In the genomic region with DNA sequence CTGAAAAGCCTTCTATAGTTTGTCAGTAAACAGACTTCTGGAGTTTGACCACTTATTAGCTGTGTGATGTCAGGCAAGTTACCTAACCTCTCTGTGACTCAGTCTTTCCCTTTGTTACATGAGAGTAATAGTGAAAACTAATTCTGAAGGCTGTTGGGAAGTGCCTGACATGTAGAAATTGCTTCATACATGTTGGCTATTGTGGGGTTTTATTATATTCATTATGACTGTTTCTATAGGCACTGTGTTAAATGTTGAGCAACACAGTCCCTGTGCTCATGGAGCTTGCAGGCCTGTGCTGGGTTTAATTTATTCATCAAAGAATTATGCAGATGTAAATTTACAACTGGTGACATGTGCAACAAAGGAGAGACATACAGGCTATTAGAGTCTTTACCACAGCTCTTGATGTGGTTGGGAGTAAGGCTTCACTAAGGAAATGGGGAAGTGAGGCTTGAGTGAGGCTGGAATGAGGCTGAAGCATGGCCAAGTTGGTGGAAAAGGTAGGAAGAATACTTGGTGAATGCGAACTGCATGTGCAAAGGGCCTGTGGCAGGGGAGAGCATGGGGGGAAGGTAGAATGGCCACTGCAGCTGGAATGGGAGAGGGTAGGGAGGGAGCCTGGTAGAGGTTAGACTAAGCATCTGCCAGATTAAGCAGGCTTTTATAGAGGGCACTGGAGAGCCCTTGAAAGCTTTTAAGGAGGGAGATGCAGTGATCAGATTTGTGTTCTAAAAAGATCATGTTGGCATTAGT, we compare ENCODE assay signal across 14 cellular contexts.
A peak's percentile ranks its signal among the peaks of the same experiment; 100 is the strongest.
DNase-seq lines count a peak whose midpoint lies in the region; ATAC-seq lines count a peak whose summit lies in the region.
"Had no signal": no experiment of that assay in that cellular context is flagged by ENCODE, and none has a peak within 500 bp of the region (broad histone marks: within the 10 kb centered on the region; RNA-seq: fewer than 3 reads in every experiment).

No MANE protein-coding gene starts in this region.

- no peak overlapping the region for H3K27ac ChIP-seq in trophoblast cell (ENCODE audit: low read depth, low read length)
- H3K27ac ChIP-seq: heart right ventricle, parathyroid adenoma, RWPE1 had no signal

- no peak overlapping the region for H4K8ac ChIP-seq in trophoblast cell (ENCODE audit: low read depth, low read length)

- H2AFZ ChIP-seq in trophoblast cell (ENCODE audit: insufficient read depth, low read length, poor library complexity) = no peak overlapping the region
- H2AFZ ChIP-seq: parathyroid adenoma had no signal

- POLR2A ChIA-PET in activated CD4-positive, alpha-beta T cell treated with anti-CD3 and anti-CD28 coated beads for 36 hours (lab: Charles Lee) = interaction anchor here (1.0 kb wide), 2 partner anchors 9 to 10 kb away, joined by 3 to 4 read pairs; no protein-coding TSS in a partner anchor
- POLR2A ChIA-PET in activated CD4-positive, alpha-beta T cell treated with anti-CD3 and anti-CD28 coated beads, Interleukin-2, amount 10 ng/mL, durations not matched to agents 7 days and 5 days (lab: Charles Lee) = no interaction called here

- H3K4me1 ChIP-seq in trophoblast cell (ENCODE audit: control insufficient read depth in 1 of 2, insufficient read depth in 2 of 2, low read length in 2 of 2) = peaks cover 0 to 2% of the 10 kb centered on the region in 2 experiments

- no peak overlapping the region for H2BK120ac ChIP-seq in trophoblast cell (ENCODE audit: insufficient read depth, low read length, poor library complexity)

- intact Hi-C loops in activated CD4-positive, alpha-beta T cell treated with anti-CD3 and anti-CD28 coated beads for 36 hours (cut with DNase I, micrococcal nuclease) = loop anchor here (1.0 to 10.0 kb wide), 4 partner anchors 8 to 1365 kb away; partner anchors contain the start of gene CRY1 (in 1 of the 2)

- ATAC-seq in activated CD4-positive, alpha-beta T cell treated with anti-CD3 and anti-CD28 coated beads for 36 hours = peak; percentile 71

- no peaks in the 10 kb centered on the region for H3K36me3 ChIP-seq in trophoblast cell (ENCODE audit: control insufficient read depth in 1 of 2, insufficient read depth in 2 of 2, low read length in 2 of 2)
- H3K36me3 ChIP-seq: heart right ventricle had no signal

- no peak overlapping the region for H2BK12ac ChIP-seq in trophoblast cell (ENCODE audit: low read length)

- peaks cover 3% of the 10 kb centered on the region for H3K9me3 Mint-ChIP-seq in activated CD4-positive, alpha-beta T cell treated with anti-CD3 and anti-CD28 coated beads for 36 hours (ENCODE audit: low read depth)
- peaks cover 5% of the 10 kb centered on the region for H3K9me3 Mint-ChIP-seq in activated CD4-positive, alpha-beta T cell treated with anti-CD3 and anti-CD28 coated beads, Interleukin-2, amount 10 ng/mL, durations not matched to agents 7 days and 5 days
- H3K9me3 Mint-ChIP-seq in activated naive CD8-positive, alpha-beta T cell (ENCODE audit: low read depth) = no peaks in the 10 kb centered on the region

- H2AK5ac ChIP-seq in trophoblast cell (ENCODE audit: low read length) = no peak overlapping the region

- no peak overlapping the region for H3K4me3 Mint-ChIP-seq in activated CD4-positive, alpha-beta T cell treated with anti-CD3 and anti-CD28 coated beads for 36 hours
- H3K4me3 Mint-ChIP-seq in activated CD4-positive, alpha-beta T cell treated with anti-CD3 and anti-CD28 coated beads, Interleukin-2, amount 10 ng/mL, durations not matched to agents 7 days and 5 days = no peak overlapping the region
- H3K4me3 Mint-ChIP-seq in activated naive CD8-positive, alpha-beta T cell = peak overlapping the region; percentile 71

- no peak overlapping the region for H2BK5ac ChIP-seq in trophoblast cell (ENCODE audit: low read depth, low read length, poor library complexity)

- peaks cover 3% of the 10 kb centered on the region for H3K36me3 Mint-ChIP-seq in activated CD4-positive, alpha-beta T cell treated with anti-CD3 and anti-CD28 coated beads for 36 hours (ENCODE audit: low read depth)
- peaks cover 37% of the 10 kb centered on the region for H3K36me3 Mint-ChIP-seq in activated CD4-positive, alpha-beta T cell treated with anti-CD3 and anti-CD28 coated beads, Interleukin-2, amount 10 ng/mL, durations not matched to agents 7 days and 5 days (ENCODE audit: low read depth)
- peaks cover 16% of the 10 kb centered on the region for H3K36me3 Mint-ChIP-seq in activated naive CD8-positive, alpha-beta T cell

- no peaks in the 10 kb centered on the region for H3K79me2 ChIP-seq in trophoblast cell (ENCODE audit: control insufficient read depth, insufficient read depth, low read length, poor library complexity)

- H3K27ac Mint-ChIP-seq in activated CD4-positive, alpha-beta T cell treated with anti-CD3 and anti-CD28 coated beads for 36 hours = peak overlapping the region; percentile 84
- no peak overlapping the region for H3K27ac Mint-ChIP-seq in activated CD4-positive, alpha-beta T cell treated with anti-CD3 and anti-CD28 coated beads, Interleukin-2, amount 10 ng/mL, durations not matched to agents 7 days and 5 days
- H3K27ac Mint-ChIP-seq in activated naive CD8-positive, alpha-beta T cell = peak overlapping the region; percentile 88

- peaks cover 2% of the 10 kb centered on the region for H3K27me3 ChIP-seq in trophoblast cell (ENCODE audit: insufficient read depth, low read length)

- peaks cover 3% of the 10 kb centered on the region for H3K9me3 ChIP-seq in trophoblast cell (ENCODE audit: insufficient read depth, low read depth, low read length)
- H3K9me3 ChIP-seq: heart right ventricle had no signal

- H3K14ac ChIP-seq in trophoblast cell (ENCODE audit: low read length) = no peak overlapping the region

- WGBS in trophoblast cell (ENCODE audit: extremely low coverage, insufficient coverage, insufficient read length) = no CpG with 5 or more reads among the region's 1 CpG

- no peak for DNase-seq in activated CD4-positive, alpha-beta T cell treated with anti-CD3 and anti-CD28 coated beads for 36 hours
- no peak for DNase-seq in activated CD4-positive, alpha-beta T cell treated with anti-CD3 and anti-CD28 coated beads, Interleukin-2, amount 10 ng/mL, durations not matched to agents 7 days and 5 days
- peak; percentile 76 to 95 for DNase-seq in NCI-H524 (lab: John Stamatoyannopoulos, UW)
- DNase-seq in trophoblast cell = peak; percentile 27 to 45
- DNase-seq in NCI-H446 treated with DMSO at 0.1 percent for 48 hours (lab: John Stamatoyannopoulos, UW) = no peak
- no peak for DNase-seq in iPS-NIHi11 (ENCODE audit: low spot score)
- no peak for DNase-seq in NCI-H748 (lab: John Stamatoyannopoulos, UW; ENCODE audit: unreplicated experiment)
- DNase-seq: ACHN; heart right ventricle; NCI-H2081; stimulated activated CD4-positive, alpha-beta T cell treated with anti-CD3 and anti-CD28 coated beads, Interleukin-2, amount 100 ng/mL, for 48 hours had no signal

- CTCF ChIA-PET in activated CD4-positive, alpha-beta T cell treated with anti-CD3 and anti-CD28 coated beads for 36 hours (lab: Charles Lee) = interaction anchor here (0.5 to 3.1 kb wide), 6 partner anchors 10 to 1781 kb away, joined by 3 to 9 read pairs (median 3); no protein-coding TSS in a partner anchor
- CTCF ChIA-PET in activated CD4-positive, alpha-beta T cell treated with anti-CD3 and anti-CD28 coated beads, Interleukin-2, amount 10 ng/mL, durations not matched to agents 7 days and 5 days (lab: Charles Lee) = interaction anchor here (0.6 to 1.6 kb wide), 4 partner anchors 9 to 21 kb away, joined by 3 to 15 read pairs (median 4); no protein-coding TSS in a partner anchor

- H4K12ac ChIP-seq in trophoblast cell (ENCODE audit: low read depth, low read length) = no peak overlapping the region

- H3K4me2 ChIP-seq in trophoblast cell (ENCODE audit: low read length) = no peak overlapping the region

- H3K9ac ChIP-seq in trophoblast cell (ENCODE audit: low read length) = no peak overlapping the region
- H3K9ac ChIP-seq: parathyroid adenoma had no signal

- H3K27me3 Mint-ChIP-seq in activated CD4-positive, alpha-beta T cell treated with anti-CD3 and anti-CD28 coated beads for 36 hours = peaks cover 2% of the 10 kb centered on the region
- no peaks in the 10 kb centered on the region for H3K27me3 Mint-ChIP-seq in activated CD4-positive, alpha-beta T cell treated with anti-CD3 and anti-CD28 coated beads, Interleukin-2, amount 10 ng/mL, durations not matched to agents 7 days and 5 days
- no peaks in the 10 kb centered on the region for H3K27me3 Mint-ChIP-seq in activated naive CD8-positive, alpha-beta T cell

- peaks cover 74% of the 10 kb centered on the region for H3K4me1 Mint-ChIP-seq in activated CD4-positive, alpha-beta T cell treated with anti-CD3 and anti-CD28 coated beads for 36 hours
- H3K4me1 Mint-ChIP-seq in activated CD4-positive, alpha-beta T cell treated with anti-CD3 and anti-CD28 coated beads, Interleukin-2, amount 10 ng/mL, durations not matched to agents 7 days and 5 days = peaks cover 74% of the 10 kb centered on the region
- H3K4me1 Mint-ChIP-seq in activated naive CD8-positive, alpha-beta T cell (ENCODE audit: low read depth) = peaks cover 90% of the 10 kb centered on the region

- H3K23ac ChIP-seq in trophoblast cell (ENCODE audit: low read length) = no peak overlapping the region

- no peak overlapping the region for H3K18ac ChIP-seq in trophoblast cell (ENCODE audit: low read length)

- no peak overlapping the region for H3K4ac ChIP-seq in trophoblast cell (ENCODE audit: low read depth, low read length)

- H3K4me3 ChIP-seq in trophoblast cell (ENCODE audit: low read depth, low read length) = no peak overlapping the region
- H3K4me3 ChIP-seq: heart right ventricle had no signal

- H4K91ac ChIP-seq in trophoblast cell (ENCODE audit: low read depth, low read length) = no peak overlapping the region

- H3K79me1 ChIP-seq in trophoblast cell (ENCODE audit: low read length) = no peaks in the 10 kb centered on the region

Comparison
In these comparisons a context has a peak if more than half of its experiments do, and no peak if none do; other contexts are left out.
1. DNase-seq: peak in NCI-H524 (2 of 2) and trophoblast cell (2 of 2); none in activated CD4-positive, alpha-beta T cell treated with anti-CD3 and anti-CD28 coated beads for 36 hours (single experiment), activated CD4-positive, alpha-beta T cell treated with anti-CD3 and anti-CD28 coated beads, Interleukin-2, amount 10 ng/mL, durations not matched to agents 7 days and 5 days (single experiment), NCI-H446 treated with DMSO at 0.1 percent for 48 hours (single experiment), iPS-NIHi11 (single experiment) and NCI-H748 (single experiment).